Comparison of ENCODE assay signal across 13 cellular contexts in the genomic region with DNA sequence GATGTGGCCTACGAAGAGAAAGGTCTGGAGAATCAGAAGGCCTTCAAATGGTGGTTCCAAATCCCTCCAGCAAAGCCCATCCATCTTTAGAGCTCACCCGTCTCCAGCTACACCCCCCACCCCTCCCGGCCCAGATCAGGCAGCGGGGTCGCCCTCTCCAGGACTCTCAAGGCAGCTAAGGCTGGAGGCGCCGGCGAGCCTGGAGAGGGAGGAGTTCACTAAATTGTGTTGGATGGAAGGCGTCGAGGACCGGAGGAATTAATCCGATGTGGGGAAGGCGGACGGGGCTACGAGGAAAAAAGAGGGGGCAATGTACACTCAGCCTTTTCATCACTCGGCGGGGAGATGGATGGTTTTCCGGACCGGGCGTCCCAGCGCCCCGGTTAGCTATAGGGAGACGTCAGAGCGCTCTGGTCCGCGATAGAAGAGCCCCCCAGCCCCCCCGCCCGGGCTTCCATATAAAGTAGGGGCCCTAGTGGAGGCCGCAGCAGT. TPM values are rescaled to one million over a fixed set of nuclear protein-coding genes. Genes with fewer than 3 reads are reported as not detected.
DNase-seq lines count a peak whose midpoint lies in the region; ATAC-seq and TF ChIP-seq lines count a peak whose summit lies in the region.
"Had no signal": no experiment of that assay in that cellular context is flagged by ENCODE, and none has a peak within 500 bp of the region (broad histone marks: within the 10 kb centered on the region; RNA-seq: fewer than 3 reads in every experiment).

A gene (plus strand): TSS at position 487 of the 492 bp plus-strand sequence. CDS start 108 bp downstream, outside the sequence.

- H3K27ac ChIP-seq in left ventricle myocardium inferior (replicated peaks) (no peak within 1 kb of the TSS), right atrium auricular region (no peak within 1 kb of the TSS)
- H3K27ac ChIP-seq: adrenal gland, prostate gland had no signal

- no peaks in the 10 kb centered on the region for H3K36me3 ChIP-seq in left ventricle myocardium inferior
- no peaks in the 10 kb centered on the region for H3K36me3 ChIP-seq in right atrium auricular region
- H3K36me3 ChIP-seq: adrenal gland, prostate gland had no signal

- DNase-seq in left ventricle myocardium inferior (no peak), right atrium auricular region (ENCODE audit: low spot score) (no peak), lower leg skin (ENCODE audit: low spot score in 2 of 2) (no peak), OCI-M2 (lab: John Stamatoyannopoulos, UW; ENCODE audit: unreplicated experiment) (no peak), ACHN (no peak)
- DNase-seq: adrenal gland, kidney had no signal

- ATAC-seq in SK-N-SH treated with all-trans-retinoic acid at 6 μM for 48 hours (peak; percentile 56), HG03280 (IDR thresholded peaks at IDR 0.05; ENCODE audit: unreplicated experiment) (no peak), HG03175 (IDR thresholded peaks at IDR 0.05; ENCODE audit: unreplicated experiment) (no peak)
- ATAC-seq: GM12878 had no signal

- in situ Hi-C loops in ACHN (cut with HindIII; ENCODE audit: low pct_ligation_motif_present, low pct_unique_long_range_greater_than_20kb, low sequenced_read_pairs), result no loop called here

- TF ChIP-seq CTCF in left ventricle myocardium inferior (IDR thresholded peaks at IDR 0.05; ENCODE audit: borderline replicate concordance), result no peak
- no peak for TF ChIP-seq CTCF in right atrium auricular region (IDR thresholded peaks at IDR 0.05)
- no peak for TF ChIP-seq CTCF in lower leg skin (IDR thresholded peaks at IDR 0.05)

- 3 to 6% methylated on average over 29 of the region's 29 CpGs for WGBS in lower leg skin, 2 donors

- H3K9me3 ChIP-seq in left ventricle myocardium inferior (replicated peaks) (no peaks in the 10 kb centered on the region), right atrium auricular region (no peaks in the 10 kb centered on the region)
- H3K9me3 ChIP-seq: adrenal gland, prostate gland had no signal

- H3K4me1 ChIP-seq in left ventricle myocardium inferior (peaks cover 16% of the 10 kb centered on the region), right atrium auricular region (peaks cover 0 to 15% of the 10 kb centered on the region in 2 donors)
- H3K4me1 ChIP-seq: adrenal gland had no signal

- H3K27me3 ChIP-seq in left ventricle myocardium inferior (ENCODE audit: low read depth), result peaks cover 99% of the 10 kb centered on the region
- peaks cover 7 to 10% of the 10 kb centered on the region in 2 donors for H3K27me3 ChIP-seq in right atrium auricular region

- TF ChIP-seq POLR2A in lower leg skin (IDR thresholded peaks at IDR 0.05), result no peak

- intact Hi-C loops in left ventricle myocardium inferior (cut with micrococcal nuclease), result no loop called here
- intact Hi-C loops in lower leg skin (cut with DNase I; ENCODE audit: low total_unique reads), result no loop called here

- H3K4me3 ChIP-seq in left ventricle myocardium inferior (peak within 1 kb of the TSS; percentile 49), right atrium auricular region (no peak within 1 kb of the TSS), lower leg skin (ENCODE audit: low read depth, poor library complexity, severe bottlenecking) (peak within 1 kb of the TSS; percentile 13)
- H3K4me3 ChIP-seq: adrenal gland, GM12878 had no signal

TF ChIP-seq in SK-N-SH treated with all-trans-retinoic acid at 6 μM for 48 hours, 23 proteins besides CTCF, POLR2A, EP300 and RAD21:
- TF ChIP-seq OSR1 (CRISPR knock-in tag; IDR thresholded peaks at IDR 0.05) (no peak), RARB (CRISPR knock-in tag; IDR thresholded peaks at IDR 0.05) (no peak), TOX (CRISPR knock-in tag; IDR thresholded peaks at IDR 0.05; ENCODE audit: borderline replicate concordance) (no peak), TCF4 (CRISPR knock-in tag; IDR thresholded peaks at IDR 0.05; ENCODE audit: borderline replicate concordance) (no peak), ZNF8 (CRISPR knock-in tag; IDR thresholded peaks at IDR 0.05) (no peak), ARNTL (CRISPR knock-in tag; IDR thresholded peaks at IDR 0.05; ENCODE audit: borderline replicate concordance, low read depth) (no peak), CSDC2 (CRISPR knock-in tag; IDR thresholded peaks at IDR 0.05) (no peak), GLIS3 (CRISPR knock-in tag; IDR thresholded peaks at IDR 0.05) (no peak), BACH2 (CRISPR knock-in tag; IDR thresholded peaks at IDR 0.05; ENCODE audit: borderline replicate concordance) (no peak), ZNF565 (CRISPR knock-in tag; conservative IDR thresholded peaks at IDR 0.05; ENCODE audit: low read depth) (no peak), ZC3H10 (CRISPR knock-in tag; IDR thresholded peaks at IDR 0.05) (no peak), ESRRG (CRISPR knock-in tag; IDR thresholded peaks at IDR 0.05) (no peak)
- TF ChIP-seq, protein P1, sequence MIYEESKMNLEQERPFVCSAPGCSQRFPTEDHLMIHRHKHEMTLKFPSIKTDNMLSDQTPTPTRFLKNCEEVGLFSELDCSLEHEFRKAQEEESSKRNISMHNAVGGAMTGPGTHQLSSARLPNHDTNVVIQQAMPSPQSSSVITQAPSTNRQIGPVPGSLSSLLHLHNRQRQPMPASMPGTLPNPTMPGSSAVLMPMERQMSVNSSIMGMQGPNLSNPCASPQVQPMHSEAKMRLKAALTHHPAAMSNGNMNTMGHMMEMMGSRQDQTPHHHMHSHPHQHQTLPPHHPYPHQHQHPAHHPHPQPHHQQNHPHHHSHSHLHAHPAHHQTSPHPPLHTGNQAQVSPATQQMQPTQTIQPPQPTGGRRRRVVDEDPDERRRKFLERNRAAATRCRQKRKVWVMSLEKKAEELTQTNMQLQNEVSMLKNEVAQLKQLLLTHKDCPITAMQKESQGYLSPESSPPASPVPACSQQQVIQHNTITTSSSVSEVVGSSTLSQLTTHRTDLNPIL (CRISPR knock-in tag; IDR thresholded peaks at IDR 0.05; ENCODE audit: low read depth), result no peak
- TF ChIP-seq, protein P2, sequence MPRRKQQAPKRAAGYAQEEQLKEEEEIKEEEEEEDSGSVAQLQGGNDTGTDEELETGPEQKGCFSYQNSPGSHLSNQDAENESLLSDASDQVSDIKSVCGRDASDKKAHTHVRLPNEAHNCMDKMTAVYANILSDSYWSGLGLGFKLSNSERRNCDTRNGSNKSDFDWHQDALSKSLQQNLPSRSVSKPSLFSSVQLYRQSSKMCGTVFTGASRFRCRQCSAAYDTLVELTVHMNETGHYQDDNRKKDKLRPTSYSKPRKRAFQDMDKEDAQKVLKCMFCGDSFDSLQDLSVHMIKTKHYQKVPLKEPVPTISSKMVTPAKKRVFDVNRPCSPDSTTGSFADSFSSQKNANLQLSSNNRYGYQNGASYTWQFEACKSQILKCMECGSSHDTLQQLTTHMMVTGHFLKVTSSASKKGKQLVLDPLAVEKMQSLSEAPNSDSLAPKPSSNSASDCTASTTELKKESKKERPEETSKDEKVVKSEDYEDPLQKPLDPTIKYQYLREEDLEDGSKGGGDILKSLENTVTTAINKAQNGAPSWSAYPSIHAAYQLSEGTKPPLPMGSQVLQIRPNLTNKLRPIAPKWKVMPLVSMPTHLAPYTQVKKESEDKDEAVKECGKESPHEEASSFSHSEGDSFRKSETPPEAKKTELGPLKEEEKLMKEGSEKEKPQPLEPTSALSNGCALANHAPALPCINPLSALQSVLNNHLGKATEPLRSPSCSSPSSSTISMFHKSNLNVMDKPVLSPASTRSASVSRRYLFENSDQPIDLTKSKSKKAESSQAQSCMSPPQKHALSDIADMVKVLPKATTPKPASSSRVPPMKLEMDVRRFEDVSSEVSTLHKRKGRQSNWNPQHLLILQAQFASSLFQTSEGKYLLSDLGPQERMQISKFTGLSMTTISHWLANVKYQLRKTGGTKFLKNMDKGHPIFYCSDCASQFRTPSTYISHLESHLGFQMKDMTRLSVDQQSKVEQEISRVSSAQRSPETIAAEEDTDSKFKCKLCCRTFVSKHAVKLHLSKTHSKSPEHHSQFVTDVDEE (CRISPR knock-in tag; IDR thresholded peaks at IDR 0.05), result no peak
- TF ChIP-seq, protein P3, sequence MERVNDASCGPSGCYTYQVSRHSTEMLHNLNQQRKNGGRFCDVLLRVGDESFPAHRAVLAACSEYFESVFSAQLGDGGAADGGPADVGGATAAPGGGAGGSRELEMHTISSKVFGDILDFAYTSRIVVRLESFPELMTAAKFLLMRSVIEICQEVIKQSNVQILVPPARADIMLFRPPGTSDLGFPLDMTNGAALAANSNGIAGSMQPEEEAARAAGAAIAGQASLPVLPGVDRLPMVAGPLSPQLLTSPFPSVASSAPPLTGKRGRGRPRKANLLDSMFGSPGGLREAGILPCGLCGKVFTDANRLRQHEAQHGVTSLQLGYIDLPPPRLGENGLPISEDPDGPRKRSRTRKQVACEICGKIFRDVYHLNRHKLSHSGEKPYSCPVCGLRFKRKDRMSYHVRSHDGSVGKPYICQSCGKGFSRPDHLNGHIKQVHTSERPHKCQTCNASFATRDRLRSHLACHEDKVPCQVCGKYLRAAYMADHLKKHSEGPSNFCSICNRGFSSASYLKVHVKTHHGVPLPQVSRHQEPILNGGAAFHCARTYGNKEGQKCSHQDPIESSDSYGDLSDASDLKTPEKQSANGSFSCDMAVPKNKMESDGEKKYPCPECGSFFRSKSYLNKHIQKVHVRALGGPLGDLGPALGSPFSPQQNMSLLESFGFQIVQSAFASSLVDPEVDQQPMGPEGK (CRISPR knock-in tag; IDR thresholded peaks at IDR 0.05; ENCODE audit: borderline replicate concordance), result no peak

RNA-seq across cellular contexts. Expression of the gene that starts here (rescaled TPM):
- total RNA-seq in left ventricle myocardium inferior, result not detected
- not detected for total RNA-seq in right atrium auricular region
- total RNA-seq in lower leg skin, result not detected
- total RNA-seq: GM12878, kidney, urinary bladder had no signal

Comparison
In these comparisons a context has a peak if more than half of its experiments do, and no peak if none do; other contexts are left out.
1. H3K4me3 ChIP-seq: peak in left ventricle myocardium inferior (single experiment) and lower leg skin (single experiment); none in right atrium auricular region (0 of 2).